In the genomic region with DNA sequence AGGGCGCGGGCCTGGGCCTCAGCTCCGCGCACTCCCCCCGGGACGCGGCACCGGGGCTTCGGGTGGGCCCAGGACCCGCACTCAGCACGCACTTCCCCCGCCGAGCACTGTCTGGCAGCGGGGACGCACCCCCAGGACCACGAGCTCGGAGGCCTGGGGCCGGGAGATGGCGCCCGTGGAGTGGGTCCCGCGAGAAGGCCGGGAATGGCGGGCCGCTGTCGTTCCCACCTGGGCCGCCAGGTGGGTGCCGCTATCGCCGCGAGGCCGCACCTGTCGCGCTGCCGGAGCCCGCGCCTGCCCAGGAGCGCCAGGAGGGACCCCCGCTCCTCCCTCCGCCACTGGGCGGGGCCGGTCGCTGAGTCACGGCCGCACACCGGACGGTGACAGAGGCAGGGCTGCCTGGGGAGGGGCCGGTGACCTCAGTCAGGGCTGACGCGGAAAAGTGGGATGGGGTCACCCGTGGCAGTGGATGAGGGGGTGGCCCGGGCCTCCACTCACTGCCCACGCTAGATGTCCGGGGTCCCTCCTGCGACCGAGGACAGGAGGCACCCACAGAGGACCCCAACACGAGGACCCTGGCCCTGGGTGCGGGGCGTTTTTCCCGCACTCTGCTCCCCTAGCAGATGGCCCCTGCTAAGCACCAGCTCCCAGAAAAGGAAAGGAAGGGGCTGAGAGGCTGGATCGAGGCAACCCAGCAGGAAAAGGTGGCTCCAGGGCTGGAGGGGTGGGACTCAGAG, we compare ENCODE assay signal across 8 cellular contexts. TPM values are rescaled to one million over a fixed set of nuclear protein-coding genes. Genes with fewer than 3 reads are reported as not detected.
A peak's percentile ranks its signal among the peaks of the same experiment; 100 is the strongest.
DNase-seq lines count a peak whose midpoint lies in the region; ATAC-seq and TF ChIP-seq lines count a peak whose summit lies in the region.

No MANE protein-coding gene starts in this region.

- no peaks in the 10 kb centered on the region for H3K9me3 ChIP-seq in CD4-positive, alpha-beta memory T cell (ENCODE audit: control insufficient read depth in 1 of 2, low read length in 2 of 2)
- H3K9me3 ChIP-seq in endocrine pancreas (ENCODE audit: control insufficient read depth, low read length) = no peaks in the 10 kb centered on the region

- H3K27ac Mint-ChIP-seq in CD4-positive, alpha-beta memory T cell = no peak overlapping the region
- H3K27ac Mint-ChIP-seq in naive B cell (peak overlapping the region in 3 of 6 donors; percentile 38 to 76 (median 60)), type B pancreatic cell (peak overlapping the region; percentile 43)

- H3K9ac ChIP-seq in endocrine pancreas (ENCODE audit: control insufficient read depth, insufficient read depth, low read length) = peak overlapping the region; percentile 76

- TF ChIP-seq CTCF in type B pancreatic cell (conservative IDR thresholded peaks at IDR 0.05) = peak; percentile 61

- TF ChIP-seq POLR2A in GM18505 (IDR thresholded peaks at IDR 0.05; ENCODE audit: borderline replicate concordance, extremely low read depth, insufficient read depth, insufficient read length) = no peak

- peak overlapping the region in 1 of 2 donors; percentile 55 for H3K4me3 ChIP-seq in CD4-positive, alpha-beta memory T cell (ENCODE audit: low read length in 2 of 2)
- no peak overlapping the region for H3K4me3 ChIP-seq in endocrine pancreas (ENCODE audit: control insufficient read depth, insufficient read depth, low read length)

- H3K4me1 Mint-ChIP-seq in CD4-positive, alpha-beta memory T cell = peaks cover 8 to 26% (median 19%) of the 10 kb centered on the region in 4 donors
- peaks cover 12 to 44% (median 41%) of the 10 kb centered on the region in 3 donors for H3K4me1 Mint-ChIP-seq in naive B cell
- H3K4me1 Mint-ChIP-seq in type B pancreatic cell (ENCODE audit: unreplicated experiment) = peaks cover 26% of the 10 kb centered on the region

- H3K4me3 Mint-ChIP-seq in CD4-positive, alpha-beta memory T cell = peak overlapping the region in 4 of 8 donors; percentile 41 to 72 (median 50)
- peak overlapping the region; percentile 58 to 96 (median 84) for H3K4me3 Mint-ChIP-seq in naive B cell
- H3K4me3 Mint-ChIP-seq in type B pancreatic cell = peak overlapping the region; percentile 68

- H3K36me3 ChIP-seq in CD4-positive, alpha-beta memory T cell (ENCODE audit: insufficient read depth, low read length) = no peaks in the 10 kb centered on the region
- no peaks in the 10 kb centered on the region for H3K36me3 ChIP-seq in endocrine pancreas (ENCODE audit: control insufficient read depth, insufficient read depth, low read length)

- peak overlapping the region; percentile 43 for H3K27ac ChIP-seq in CD4-positive, alpha-beta memory T cell (ENCODE audit: low read depth, low read length)

- CTCF ChIA-PET in CD4-positive, alpha-beta memory T cell (lab: Charles Lee; ENCODE audit: partially characterized antibody) = interaction anchor here (0.7 to 4.7 kb wide), 9 partner anchors 9 to 227 kb away, joined by 3 to 42 read pairs (median 5); partner anchors contain the start of gene FAAP100

- no peaks in the 10 kb centered on the region for H3K27me3 ChIP-seq in CD4-positive, alpha-beta memory T cell (ENCODE audit: insufficient read depth, low read length)
- H3K27me3 ChIP-seq in endocrine pancreas (ENCODE audit: control insufficient read depth, insufficient read depth, low read length) = no peaks in the 10 kb centered on the region

- peak; percentile 71 to 81 (median 72) for DNase-seq in CD4-positive, alpha-beta memory T cell
- DNase-seq in HuH-7.5 (ENCODE audit: low spot score) = peak; percentile 81
- DNase-seq in activated CD4-positive, alpha-beta T cell treated with anti-CD3 and anti-CD28 coated beads, Interleukin-2, amount 50 U/mL, for 1 hour = peak; percentile 75
- peak; percentile 72 for DNase-seq in naive B cell
- DNase-seq in type B pancreatic cell (ENCODE audit: extremely low spot score, unreplicated experiment) = no peak
- DNase-seq in NK-92 (lab: John Stamatoyannopoulos, UW; ENCODE audit: unreplicated experiment) = no peak

- no peaks in the 10 kb centered on the region for H3K36me3 Mint-ChIP-seq in CD4-positive, alpha-beta memory T cell
- H3K36me3 Mint-ChIP-seq in naive B cell (no peaks in the 10 kb centered on the region), type B pancreatic cell (no peaks in the 10 kb centered on the region)

- POLR2A ChIA-PET in CD4-positive, alpha-beta memory T cell (lab: Charles Lee; ENCODE audit: partially characterized antibody) = interaction anchor here (0.7 to 4.8 kb wide), 12 partner anchors 11 to 1300 kb away, joined by 3 to 53 read pairs (median 3); partner anchors contain the start of genes BAHCC1, FAAP100, MCRIP1 and SLC38A10

- H3K9me3 Mint-ChIP-seq in CD4-positive, alpha-beta memory T cell = no peaks in the 10 kb centered on the region
- H3K9me3 Mint-ChIP-seq in naive B cell = no peaks in the 10 kb centered on the region
- H3K9me3 Mint-ChIP-seq in type B pancreatic cell = no peaks in the 10 kb centered on the region

- H3K27me3 Mint-ChIP-seq in CD4-positive, alpha-beta memory T cell = no peaks in the 10 kb centered on the region
- H3K27me3 Mint-ChIP-seq in naive B cell (no peaks in the 10 kb centered on the region), type B pancreatic cell (peaks cover 10% of the 10 kb centered on the region)

- ATAC-seq in naive B cell (ENCODE audit: low read depth in 2 of 2) = peak; percentile 35 to 43
- no peak for ATAC-seq in GM18505 (IDR thresholded peaks at IDR 0.05; ENCODE audit: unreplicated experiment)

- H3K4me1 ChIP-seq in CD4-positive, alpha-beta memory T cell (ENCODE audit: insufficient read depth, low read length) = peaks cover 37% of the 10 kb centered on the region
- H3K4me1 ChIP-seq in endocrine pancreas (ENCODE audit: control insufficient read depth, insufficient read depth, low read length) = no peaks in the 10 kb centered on the region

- intact Hi-C loops in CD4-positive, alpha-beta memory T cell (cut with micrococcal nuclease) = loop anchor here (1.0 kb wide), 1 partner anchor 34 kb away; no protein-coding TSS in a partner anchor

RNA-seq across cellular contexts. Expression of gene ACTG1, which starts 6.9 kb away (rescaled TPM):
- 1,000 to 10,000 TPM; 1,031 to 1,038 TPM for total RNA-seq in CD4-positive, alpha-beta memory T cell
- 1,000 to 10,000 TPM; 1,338 to 1,651 TPM for polyA plus RNA-seq in CD4-positive, alpha-beta memory T cell
- 1,000 to 10,000 TPM in 1 of 6 donors, 100 to 1,000 TPM in 5; 664 to 1,094 (median 872) TPM for polyA plus RNA-seq in naive B cell (ENCODE audit: low read depth in 6 of 6)
- total RNA-seq in type B pancreatic cell (ENCODE audit: low replicate concordance) = 3,089 and 3,451 TPM in 2 replicates

RNA-seq across cellular contexts. Expression of gene FSCN2, which starts 8.7 kb away (rescaled TPM):
- total RNA-seq in CD4-positive, alpha-beta memory T cell = 1 to 10 TPM in 1 of 2 experiments, under 1 TPM in 1; 0.75 to 1.0 TPM
- under 1 TPM in 1 of 2 donors, not detected in 1; 0.20 TPM for polyA plus RNA-seq in CD4-positive, alpha-beta memory T cell
- polyA plus RNA-seq in naive B cell (ENCODE audit: low read depth in 6 of 6) = under 1 TPM in 5 of 6 donors, not detected in 1; 0.17 to 0.59 (median 0.39) TPM
- total RNA-seq in type B pancreatic cell (ENCODE audit: low replicate concordance) = 3.6 and 3.8 TPM in 2 replicates

RNA-seq across cellular contexts. Expression of gene FAAP100, which starts 32.7 kb away (rescaled TPM):
- total RNA-seq in CD4-positive, alpha-beta memory T cell = 10 to 100 TPM; 51.0 to 56.0 TPM
- polyA plus RNA-seq in CD4-positive, alpha-beta memory T cell = 10 to 100 TPM in 1 of 2 donors, 1 to 10 TPM in 1; 8.5 to 16.8 TPM
- polyA plus RNA-seq in naive B cell (ENCODE audit: low read depth in 6 of 6) = 10 to 100 TPM; 12.5 to 31.2 (median 15.1) TPM
- 33.5 and 44.7 TPM in 2 replicates for total RNA-seq in type B pancreatic cell (ENCODE audit: low replicate concordance)

Comparison
In these comparisons a context has a peak if more than half of its experiments do, and no peak if none do; other contexts are left out.
1. DNase-seq: peak in CD4-positive, alpha-beta memory T cell (5 of 5), HuH-7.5 (single experiment), activated CD4-positive, alpha-beta T cell treated with anti-CD3 and anti-CD28 coated beads, Interleukin-2, amount 50 U/mL, for 1 hour (single experiment) and naive B cell (single experiment); none in type B pancreatic cell (single experiment) and NK-92 (single experiment).